10 cellular contexts compared by ENCODE assay signal in the genomic region with DNA sequence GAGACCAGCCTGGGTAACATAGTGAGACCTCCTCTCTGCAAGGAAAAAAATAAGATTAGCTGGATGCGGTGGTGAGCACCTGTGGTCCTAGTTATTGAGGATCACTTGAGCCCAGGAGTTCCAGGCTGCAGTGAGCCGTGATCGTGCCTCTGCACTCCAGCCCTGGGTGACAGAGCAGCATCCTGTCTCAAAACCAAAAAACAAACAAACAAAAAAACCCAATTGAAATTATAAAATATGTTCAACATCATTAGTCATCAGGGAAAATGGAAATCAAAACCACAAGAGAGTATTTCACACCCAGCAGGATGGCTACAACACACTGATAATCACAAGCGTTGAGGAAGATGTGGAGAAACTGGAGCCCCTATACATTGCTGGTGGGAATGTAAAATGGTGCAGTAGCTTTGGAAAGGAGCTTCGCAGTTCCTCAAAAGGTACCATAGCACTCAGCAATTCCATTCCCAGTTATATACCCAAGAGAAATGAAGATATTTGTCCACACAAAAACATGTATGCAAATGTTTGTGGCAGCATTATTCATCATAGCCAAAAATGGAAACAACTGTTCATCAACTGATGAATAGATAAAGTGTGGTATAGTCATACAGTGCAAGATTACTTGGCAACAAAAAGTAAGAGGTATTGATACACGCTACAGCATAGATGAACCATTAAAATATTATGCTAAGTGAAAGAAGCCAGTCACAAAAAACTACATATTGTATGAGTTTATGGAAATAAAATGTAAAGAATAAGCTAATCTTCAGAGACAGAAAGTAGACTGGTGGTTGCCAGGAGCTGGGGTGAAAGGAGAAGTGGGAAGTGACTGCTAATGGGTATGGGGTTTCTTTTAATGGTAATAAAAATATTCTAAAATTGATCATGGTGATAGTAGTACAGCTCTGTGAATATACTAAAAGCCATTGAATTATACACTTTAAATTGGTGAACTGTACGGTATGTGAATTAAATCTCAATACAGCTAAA.
DNase-seq lines count a peak whose midpoint lies in the region; ATAC-seq lines count a peak whose summit lies in the region.
"Had no signal": no experiment of that assay in that cellular context is flagged by ENCODE, and none has a peak within 500 bp of the region (broad histone marks: within the 10 kb centered on the region; RNA-seq: fewer than 3 reads in every experiment).

No MANE protein-coding gene starts in this region.

- H3K27me3 Mint-ChIP-seq in activated T-cell treated with anti-CD3 and anti-CD28 coated beads, Interleukin-2, amount 50 U/mL, for 24 hours: no peaks in the 10 kb centered on the region

- peak; percentile 62 for DNase-seq in activated T-cell treated with anti-CD3 and anti-CD28 coated beads, Interleukin-2, amount 50 U/mL, for 24 hours
- no peak for DNase-seq in activated T-cell treated with anti-CD3 and anti-CD28 coated beads for 4 hours
- peak; percentile 38 to 41 for DNase-seq in activated CD4-positive, alpha-beta T cell treated with anti-CD3 and anti-CD28 coated beads, Interleukin-2, amount 50 U/mL, for 48 hours
- DNase-seq in stimulated activated effector memory CD8-positive, alpha-beta T cell treated with anti-CD3 and anti-CD28 coated beads, Interleukin-12 subunit alpha, Interleukin-12 subunit beta, amount 100 ng/mL, for 72 hours (ENCODE audit: low spot score in 2 of 2): peak; percentile 22 to 74
- no peak for DNase-seq in middle frontal gyrus (ENCODE audit: extremely low spot score, low spot score)
- no peak for DNase-seq in NCI-H1436 treated with DMSO at 0.1 percent for 48 hours (lab: John Stamatoyannopoulos, UW)
- no peak for DNase-seq in GM19238 (ENCODE audit: insufficient read length, low spot score)
- DNase-seq: cerebellar nuclear complex had no signal

- peak overlapping the region; percentile 48 for H3K4me3 Mint-ChIP-seq in activated T-cell treated with anti-CD3 and anti-CD28 coated beads, Interleukin-2, amount 50 U/mL, for 24 hours
- peak overlapping the region; percentile 56 for H3K4me3 Mint-ChIP-seq in stimulated activated effector memory CD8-positive, alpha-beta T cell treated with anti-CD3 and anti-CD28 coated beads, Interleukin-12 subunit alpha, Interleukin-12 subunit beta, amount 100 ng/mL, for 72 hours

- peaks cover 66% of the 10 kb centered on the region for H3K4me1 Mint-ChIP-seq in activated T-cell treated with anti-CD3 and anti-CD28 coated beads, Interleukin-2, amount 50 U/mL, for 24 hours (ENCODE audit: low read depth)
- H3K4me1 Mint-ChIP-seq in stimulated activated effector memory CD8-positive, alpha-beta T cell treated with anti-CD3 and anti-CD28 coated beads, Interleukin-12 subunit alpha, Interleukin-12 subunit beta, amount 100 ng/mL, for 72 hours: peaks cover 66% of the 10 kb centered on the region

- no peaks in the 10 kb centered on the region for H3K36me3 Mint-ChIP-seq in activated T-cell treated with anti-CD3 and anti-CD28 coated beads, Interleukin-2, amount 50 U/mL, for 24 hours (ENCODE audit: low read depth)
- peaks cover 13% of the 10 kb centered on the region for H3K36me3 Mint-ChIP-seq in stimulated activated effector memory CD8-positive, alpha-beta T cell treated with anti-CD3 and anti-CD28 coated beads, Interleukin-12 subunit alpha, Interleukin-12 subunit beta, amount 100 ng/mL, for 72 hours

- ATAC-seq in HG03378 (IDR thresholded peaks at IDR 0.05; ENCODE audit: unreplicated experiment): peak; percentile 97
- ATAC-seq in stimulated activated effector memory CD8-positive, alpha-beta T cell treated with anti-CD3 and anti-CD28 coated beads, Interleukin-12 subunit alpha, Interleukin-12 subunit beta, amount 100 ng/mL, for 72 hours: peak; percentile 97
- ATAC-seq: HCT116 had no signal

- H3K27ac Mint-ChIP-seq in activated T-cell treated with anti-CD3 and anti-CD28 coated beads, Interleukin-2, amount 50 U/mL, for 24 hours: peak overlapping the region; percentile 99
- H3K27ac Mint-ChIP-seq in stimulated activated effector memory CD8-positive, alpha-beta T cell treated with anti-CD3 and anti-CD28 coated beads, Interleukin-12 subunit alpha, Interleukin-12 subunit beta, amount 100 ng/mL, for 72 hours: peak overlapping the region; percentile 95

- peaks cover 3% of the 10 kb centered on the region for H3K9me3 Mint-ChIP-seq in activated T-cell treated with anti-CD3 and anti-CD28 coated beads, Interleukin-2, amount 50 U/mL, for 24 hours
- no peaks in the 10 kb centered on the region for H3K9me3 Mint-ChIP-seq in stimulated activated effector memory CD8-positive, alpha-beta T cell treated with anti-CD3 and anti-CD28 coated beads, Interleukin-12 subunit alpha, Interleukin-12 subunit beta, amount 100 ng/mL, for 72 hours

Comparison
In these comparisons a context has a peak if more than half of its experiments do, and no peak if none do; other contexts are left out.
1. DNase-seq: peak in activated T-cell treated with anti-CD3 and anti-CD28 coated beads, Interleukin-2, amount 50 U/mL, for 24 hours (single experiment), activated CD4-positive, alpha-beta T cell treated with anti-CD3 and anti-CD28 coated beads, Interleukin-2, amount 50 U/mL, for 48 hours (2 of 2) and stimulated activated effector memory CD8-positive, alpha-beta T cell treated with anti-CD3 and anti-CD28 coated beads, Interleukin-12 subunit alpha, Interleukin-12 subunit beta, amount 100 ng/mL, for 72 hours (2 of 2); none in activated T-cell treated with anti-CD3 and anti-CD28 coated beads for 4 hours (single experiment), middle frontal gyrus (single experiment), NCI-H1436 treated with DMSO at 0.1 percent for 48 hours (single experiment) and GM19238 (single experiment).